8 cellular contexts compared by ENCODE assay signal in genomic region chr2:157627594-157628281, GRCh38. TPM values are rescaled to one million over a fixed set of nuclear protein-coding genes. Genes with fewer than 3 reads are reported as not detected.
DNase-seq lines count a peak whose midpoint lies in the region; ATAC-seq and TF ChIP-seq lines count a peak whose summit lies in the region.

No MANE protein-coding gene starts in this region.

- DNase-seq in G401 (ENCODE audit: low spot score) = peak; percentile 27
- peak; percentile 20 for DNase-seq in HPDE6-E6E7 (ENCODE audit: extremely low spot score)
- peak; percentile 38 for DNase-seq in activated CD8-positive, alpha-beta T cell treated with anti-CD3 and anti-CD28 coated beads, Interleukin-2, amount 10 ng/mL, durations not matched to agents 7 days and 5 days
- no peak for DNase-seq in esophagus muscularis mucosa (ENCODE audit: extremely low spot score)
- DNase-seq in omental fat pad (ENCODE audit: low spot score) = no peak
- DNase-seq in upper lobe of left lung = peak in 1 of 2 donors; percentile 22

- no peak overlapping the region for H3K27ac ChIP-seq in esophagus muscularis mucosa (replicated peaks in 1 of 4)
- no peak overlapping the region for H3K27ac ChIP-seq in upper lobe of left lung

- ATAC-seq in activated CD8-positive, alpha-beta T cell treated with anti-CD3 and anti-CD28 coated beads, Interleukin-2, amount 10 ng/mL, durations not matched to agents 7 days and 5 days = peak; percentile 27
- ATAC-seq in omental fat pad (ENCODE audit: low FRiP score) = peak; percentile 26
- ATAC-seq in upper lobe of left lung (ENCODE audit: low FRiP score in 2 of 2) = peak; percentile 29 to 66
- ATAC-seq in HG03095 (IDR thresholded peaks at IDR 0.05; ENCODE audit: unreplicated experiment) = no peak
- ATAC-seq in GM21786 (IDR thresholded peaks at IDR 0.05; ENCODE audit: unreplicated experiment) = no peak

- peak overlapping the region; percentile 77 for H3K4me3 Mint-ChIP-seq in activated CD8-positive, alpha-beta T cell treated with anti-CD3 and anti-CD28 coated beads, Interleukin-2, amount 10 ng/mL, durations not matched to agents 7 days and 5 days

- no peaks in the 10 kb centered on the region for H3K36me3 Mint-ChIP-seq in activated CD8-positive, alpha-beta T cell treated with anti-CD3 and anti-CD28 coated beads, Interleukin-2, amount 10 ng/mL, durations not matched to agents 7 days and 5 days (ENCODE audit: low read depth)

- POLR2A ChIA-PET in activated CD8-positive, alpha-beta T cell treated with anti-CD3 and anti-CD28 coated beads, Interleukin-2, amount 10 ng/mL, durations not matched to agents 7 days and 5 days (lab: Charles Lee) = interaction anchor here (0.6 to 1.1 kb wide), 2 partner anchors 13 to 188 kb away, joined by 3 read pairs; no protein-coding TSS in a partner anchor

- H3K4me1 Mint-ChIP-seq in activated CD8-positive, alpha-beta T cell treated with anti-CD3 and anti-CD28 coated beads, Interleukin-2, amount 10 ng/mL, durations not matched to agents 7 days and 5 days (ENCODE audit: low read depth) = peaks cover 26% of the 10 kb centered on the region

- WGBS in esophagus muscularis mucosa = 11% methylated on average over 18 of the region's 18 CpGs
- 11 to 14% methylated on average over 16 to 18 of the region's 18 CpGs for WGBS in upper lobe of left lung, 2 donors

- H3K36me3 ChIP-seq in esophagus muscularis mucosa (no peaks in the 10 kb centered on the region), upper lobe of left lung (no peaks in the 10 kb centered on the region)

- no peak for TF ChIP-seq EP300 in esophagus muscularis mucosa (IDR thresholded peaks at IDR 0.05)
- no peak for TF ChIP-seq EP300 in upper lobe of left lung (IDR thresholded peaks at IDR 0.05)

- CTCF ChIA-PET in activated CD8-positive, alpha-beta T cell treated with anti-CD3 and anti-CD28 coated beads, Interleukin-2, amount 10 ng/mL, durations not matched to agents 7 days and 5 days (lab: Charles Lee) = interaction anchor here (0.7 to 3.7 kb wide), 25 partner anchors 9 to 1060 kb away, joined by 3 to 22 read pairs (median 6); partner anchors contain the start of gene ERMN

- H3K9me3 ChIP-seq in esophagus muscularis mucosa = no peaks in the 10 kb centered on the region
- no peaks in the 10 kb centered on the region for H3K9me3 ChIP-seq in upper lobe of left lung

- TF ChIP-seq CTCF in esophagus muscularis mucosa (IDR thresholded peaks at IDR 0.05) (no peak), omental fat pad (IDR thresholded peaks at IDR 0.05) (no peak), upper lobe of left lung (IDR thresholded peaks at IDR 0.05) (no peak)

- H3K4me3 ChIP-seq in esophagus muscularis mucosa = peak overlapping the region; percentile 55 to 73 (median 60)
- H3K4me3 ChIP-seq in upper lobe of left lung = peak overlapping the region; percentile 47 to 62 (median 54)

- H3K4me1 ChIP-seq in esophagus muscularis mucosa (peaks cover 5 to 18% (median 13%) of the 10 kb centered on the region in 4 donors), upper lobe of left lung (peaks cover 10 to 20% (median 14%) of the 10 kb centered on the region in 4 donors)

- TF ChIP-seq POLR2A in esophagus muscularis mucosa (IDR thresholded peaks at IDR 0.05; ENCODE audit: low read depth) (no peak), upper lobe of left lung (IDR thresholded peaks at IDR 0.05) (no peak)

- peaks cover 0 to 14% (median 0%) of the 10 kb centered on the region in 4 donors for H3K27me3 ChIP-seq in esophagus muscularis mucosa
- peaks cover 0 to 6% (median 0%) of the 10 kb centered on the region in 4 donors for H3K27me3 ChIP-seq in upper lobe of left lung

- in situ Hi-C loops in G401 (cut with HindIII; ENCODE audit: low sequenced_read_pairs) = no loop called here

- H3K27me3 Mint-ChIP-seq in activated CD8-positive, alpha-beta T cell treated with anti-CD3 and anti-CD28 coated beads, Interleukin-2, amount 10 ng/mL, durations not matched to agents 7 days and 5 days (ENCODE audit: low read depth) = peaks cover 14% of the 10 kb centered on the region

- no peaks in the 10 kb centered on the region for H3K9me3 Mint-ChIP-seq in activated CD8-positive, alpha-beta T cell treated with anti-CD3 and anti-CD28 coated beads, Interleukin-2, amount 10 ng/mL, durations not matched to agents 7 days and 5 days (ENCODE audit: insufficient read depth)

- no peak overlapping the region for H3K27ac Mint-ChIP-seq in activated CD8-positive, alpha-beta T cell treated with anti-CD3 and anti-CD28 coated beads, Interleukin-2, amount 10 ng/mL, durations not matched to agents 7 days and 5 days

- intact Hi-C loops in esophagus muscularis mucosa (cut with DNase I) = no loop called here

RNA-seq across cellular contexts. Expression of gene ACVR1C, which starts 0.9 kb away (rescaled TPM):
- total RNA-seq in G401 (2014; rRNA removed; shearing (Covaris generic)) = not detected in 2 replicates
- total RNA-seq in activated CD8-positive, alpha-beta T cell treated with anti-CD3 and anti-CD28 coated beads, Interleukin-2, amount 10 ng/mL, durations not matched to agents 7 days and 5 days = under 1 TPM; 0.63 to 0.73 TPM
- under 1 TPM in 3 of 4 donors, not detected in 1; under 0.01 to 0.71 (median 0.06) TPM for total RNA-seq in esophagus muscularis mucosa
- 100 to 1,000 TPM in 1 of 4 donors, 10 to 100 TPM in 3; 12.5 to 118 (median 44.6) TPM for total RNA-seq in omental fat pad
- 1 to 10 TPM in 1 of 6 donors, under 1 TPM in 4, not detected in 1; under 0.01 to 2.6 (median 0.54) TPM for total RNA-seq in upper lobe of left lung

Comparison
In these comparisons a context has a peak if more than half of its experiments do, and no peak if none do; other contexts are left out.
1. DNase-seq: peak in G401 (single experiment), HPDE6-E6E7 (single experiment) and activated CD8-positive, alpha-beta T cell treated with anti-CD3 and anti-CD28 coated beads, Interleukin-2, amount 10 ng/mL, durations not matched to agents 7 days and 5 days (single experiment); none in esophagus muscularis mucosa (single experiment) and omental fat pad (single experiment).
2. ATAC-seq: peak in activated CD8-positive, alpha-beta T cell treated with anti-CD3 and anti-CD28 coated beads, Interleukin-2, amount 10 ng/mL, durations not matched to agents 7 days and 5 days (single experiment), omental fat pad (single experiment) and upper lobe of left lung (2 of 2); none in HG03095 (single experiment) and GM21786 (single experiment).